Comparison of ENCODE assay signal across 9 cellular contexts in genomic region chr2:43576983-43577892, GRCh38. TPM values are rescaled to one million over a fixed set of nuclear protein-coding genes. Genes with fewer than 3 reads are reported as not detected.
A peak's percentile ranks its signal among the peaks of the same experiment; 100 is the strongest.
DNase-seq lines count a peak whose midpoint lies in the region; ATAC-seq, FAIRE-seq and TF ChIP-seq lines count a peak whose summit lies in the region.
"Had no signal": no experiment of that assay in that cellular context is flagged by ENCODE, and none has a peak within 500 bp of the region (broad histone marks: within the 10 kb centered on the region; RNA-seq: fewer than 3 reads in every experiment).

No MANE protein-coding gene starts in this region.

- no peaks in the 10 kb centered on the region for H4K20me1 ChIP-seq in endothelial cell of umbilical vein (replicated peaks; ENCODE audit: control insufficient read depth, extremely low read depth, insufficient read depth, low read length)

- CTCF ChIA-PET in endothelial cell of umbilical vein (lab: Charles Lee): interaction anchor here (0.6 to 3.3 kb wide), 35 partner anchors 10 to 1393 kb away, joined by 3 to 63 read pairs (median 4); partner anchors contain the start of genes THADA and ZFP36L2
- CTCF ChIA-PET in naive thymus-derived CD4-positive, alpha-beta T cell (lab: Charles Lee): interaction anchor here (0.6 to 2.2 kb wide), 12 partner anchors 10 to 748 kb away, joined by 3 to 16 read pairs (median 5); no protein-coding TSS in a partner anchor

- H3K4me2 ChIP-seq in endothelial cell of umbilical vein (ENCODE audit: insufficient read depth, low read length): no peak overlapping the region

- peak; percentile 96 for TF ChIP-seq CTCF in RWPE2 (IDR thresholded peaks at IDR 0.05; ENCODE audit: poor library complexity, severe bottlenecking)
- peak; percentile 60 to 66 for TF ChIP-seq CTCF in endothelial cell of umbilical vein (IDR thresholded peaks at IDR 0.05; ENCODE audit: extremely low read depth in 1 of 2, insufficient read depth in 1 of 2, low read depth in 1 of 2, low read length in 2 of 2)

- H3K27me3 ChIP-seq in RWPE2 (ENCODE audit: insufficient read depth, poor library complexity, severe bottlenecking): no peaks in the 10 kb centered on the region
- H3K27me3 ChIP-seq in endothelial cell of umbilical vein (ENCODE audit: control insufficient read depth in 2 of 2, insufficient read depth in 2 of 2, low read length in 2 of 2): no peaks in the 10 kb centered on the region
- H3K27me3 ChIP-seq in naive thymus-derived CD4-positive, alpha-beta T cell (ENCODE audit: control insufficient read depth in 2 of 2, insufficient read depth in 2 of 2, low read length in 2 of 2): no peaks in the 10 kb centered on the region

- H3K4me1 ChIP-seq in RWPE2 (ENCODE audit: insufficient read depth, poor library complexity, severe bottlenecking) (no peaks in the 10 kb centered on the region), endothelial cell of umbilical vein (ENCODE audit: control insufficient read depth, extremely low read depth, insufficient read depth, low read length) (no peaks in the 10 kb centered on the region)
- no peaks in the 10 kb centered on the region for H3K4me1 ChIP-seq in naive thymus-derived CD4-positive, alpha-beta T cell (ENCODE audit: control insufficient read depth in 2 of 2, insufficient read depth in 2 of 2, low read length in 2 of 2)

- POLR2A ChIA-PET in endothelial cell of umbilical vein (lab: Charles Lee): interaction anchor here (1.2 kb wide), 1 partner anchor 19 kb away, joined by 6 read pairs; the partner anchor contains the start of gene THADA
- POLR2A ChIA-PET in naive thymus-derived CD4-positive, alpha-beta T cell (lab: Charles Lee): interaction anchor here (0.6 to 0.7 kb wide), 3 partner anchors 16 to 1852 kb away, joined by 3 to 4 read pairs (median 3); no protein-coding TSS in a partner anchor

- no peak overlapping the region for H2AFZ ChIP-seq in endothelial cell of umbilical vein (ENCODE audit: low read depth, low read length)

- H3K9ac ChIP-seq in endothelial cell of umbilical vein (replicated peaks; ENCODE audit: extremely low read depth, insufficient read depth, low read length): no peak overlapping the region

- no TSS peak for BruUV-seq in endothelial cell of umbilical vein (replicated peaks; lab: Mats Ljungman, UMichigan)

- H3K9me3 ChIP-seq in RWPE2 (ENCODE audit: severe bottlenecking): no peaks in the 10 kb centered on the region
- H3K9me3 ChIP-seq in endothelial cell of umbilical vein (replicated peaks; ENCODE audit: control insufficient read depth, insufficient read depth, low read length): no peaks in the 10 kb centered on the region
- no peaks in the 10 kb centered on the region for H3K9me3 ChIP-seq in naive thymus-derived CD4-positive, alpha-beta T cell (ENCODE audit: control insufficient read depth in 2 of 3, low read length in 3 of 3)

- H3K4me3 ChIP-seq in RWPE2 (ENCODE audit: severe bottlenecking) (no peak overlapping the region), endothelial cell of umbilical vein (replicated peaks in 1 of 3; ENCODE audit: insufficient read depth in 1 of 3, low read depth in 1 of 3, low read length in 3 of 3) (no peak overlapping the region)
- no peak overlapping the region for H3K4me3 ChIP-seq in naive thymus-derived CD4-positive, alpha-beta T cell (ENCODE audit: low read length)

- dilution Hi-C loops in endothelial cell of umbilical vein (cut with MboI; ENCODE audit: extremely low pct_ligation_motif_present, low sequenced_read_pairs): no loop called here

- no peaks in the 10 kb centered on the region for H3K79me2 ChIP-seq in endothelial cell of umbilical vein (ENCODE audit: control insufficient read depth, insufficient read depth, low read length)

- H3K27ac ChIP-seq in RWPE2 (ENCODE audit: poor library complexity, severe bottlenecking) (no peak overlapping the region), endothelial cell of umbilical vein (ENCODE audit: insufficient read depth, low read depth, low read length) (no peak overlapping the region)
- H3K27ac ChIP-seq in naive thymus-derived CD4-positive, alpha-beta T cell (ENCODE audit: low read depth, low read length): no peak overlapping the region

- H3K9me3 Mint-ChIP-seq in naive thymus-derived CD4-positive, alpha-beta T cell: no peaks in the 10 kb centered on the region
- H3K9me3 Mint-ChIP-seq: activated naive CD8-positive, alpha-beta T cell treated with anti-CD3 and anti-CD28 coated beads, Interleukin-2, amount 10 ng/mL, durations not matched to agents 7 days and 5 days had no signal

- TF ChIP-seq POLR2A in endothelial cell of umbilical vein (IDR thresholded peaks at IDR 0.05; ENCODE audit: low read depth, low read length): no peak

- FAIRE-seq in endothelial cell of umbilical vein (lab: Jason Lieb, UNC): peak; percentile 62

- DNase-seq in NCI-H524 (lab: John Stamatoyannopoulos, UW) (peak; percentile 7 to 45), NCI-H524 treated with DMSO at 0.1 percent for 48 hours (lab: John Stamatoyannopoulos, UW) (no peak), HuH-7.5 (ENCODE audit: low spot score) (peak; percentile 12), RWPE2 (ENCODE audit: low spot score) (no peak), endothelial cell of umbilical vein (ENCODE audit: low read depth, low spot score) (peak; percentile 61)
- peak in 7 of 9 donors; percentile 15 to 54 (median 44) for DNase-seq in naive thymus-derived CD4-positive, alpha-beta T cell
- DNase-seq: activated naive CD8-positive, alpha-beta T cell treated with anti-CD3 and anti-CD28 coated beads, Interleukin-2, amount 10 ng/mL, durations not matched to agents 7 days and 5 days had no signal

- no peak for ATAC-seq in RWPE2 (ENCODE audit: low read depth)
- peak; percentile 70 for ATAC-seq in naive thymus-derived CD4-positive, alpha-beta T cell
- no peak for ATAC-seq in HG02759 (IDR thresholded peaks at IDR 0.05; ENCODE audit: unreplicated experiment)
- ATAC-seq in GM18502 (IDR thresholded peaks at IDR 0.05; ENCODE audit: poor library complexity, unreplicated experiment): no peak

- peaks cover 9 to 41% (median 31%) of the 10 kb centered on the region in 5 donors for H3K36me3 Mint-ChIP-seq in naive thymus-derived CD4-positive, alpha-beta T cell

- no peaks in the 10 kb centered on the region for H3K9me1 ChIP-seq in endothelial cell of umbilical vein (replicated peaks; ENCODE audit: control insufficient read depth, extremely low read depth, insufficient read depth, low read length)

- no peak overlapping the region for H3K27ac Mint-ChIP-seq in naive thymus-derived CD4-positive, alpha-beta T cell
- H3K27ac Mint-ChIP-seq: activated naive CD8-positive, alpha-beta T cell treated with anti-CD3 and anti-CD28 coated beads, Interleukin-2, amount 10 ng/mL, durations not matched to agents 7 days and 5 days had no signal

- peaks cover 0 to 12% (median 6%) of the 10 kb centered on the region in 7 donors for H3K4me1 Mint-ChIP-seq in naive thymus-derived CD4-positive, alpha-beta T cell

- H3K36me3 ChIP-seq in RWPE2 (ENCODE audit: low read depth): peaks cover 91% of the 10 kb centered on the region
- peaks cover 13 to 14% of the 10 kb centered on the region in 2 experiments for H3K36me3 ChIP-seq in endothelial cell of umbilical vein (ENCODE audit: control insufficient read depth in 2 of 2, extremely low read depth in 1 of 2, insufficient read depth in 2 of 2, low read length in 2 of 2)
- H3K36me3 ChIP-seq in naive thymus-derived CD4-positive, alpha-beta T cell (ENCODE audit: control insufficient read depth in 2 of 3, insufficient read depth in 3 of 3, low read length in 3 of 3): peaks cover 21 to 65% (median 25%) of the 10 kb centered on the region in 3 experiments

- no peaks in the 10 kb centered on the region for H3K27me3 Mint-ChIP-seq in naive thymus-derived CD4-positive, alpha-beta T cell
- H3K27me3 Mint-ChIP-seq: activated naive CD8-positive, alpha-beta T cell treated with anti-CD3 and anti-CD28 coated beads, Interleukin-2, amount 10 ng/mL, durations not matched to agents 7 days and 5 days had no signal

- intact Hi-C loops in endothelial cell of umbilical vein (cut with micrococcal nuclease): loop anchor here (1.0 to 5.0 kb wide), 2 partner anchors 630 to 750 kb away; no protein-coding TSS in a partner anchor
- intact Hi-C loops in naive thymus-derived CD4-positive, alpha-beta T cell (cut with micrococcal nuclease): loop anchor here (1.0 to 2.0 kb wide), 4 partner anchors 32 to 750 kb away; no protein-coding TSS in a partner anchor

- H3K4me3 Mint-ChIP-seq in naive thymus-derived CD4-positive, alpha-beta T cell: no peak overlapping the region
- H3K4me3 Mint-ChIP-seq: activated naive CD8-positive, alpha-beta T cell treated with anti-CD3 and anti-CD28 coated beads, Interleukin-2, amount 10 ng/mL, durations not matched to agents 7 days and 5 days had no signal

TF ChIP-seq in endothelial cell of umbilical vein, 7 proteins besides CTCF, POLR2A, EP300 and RAD21:
- no peak for TF ChIP-seq POLR2AphosphoS5 (IDR thresholded peaks at IDR 0.05; ENCODE audit: insufficient read depth, low read depth, low read length)
- no peak for TF ChIP-seq MYC (IDR thresholded peaks at IDR 0.05; ENCODE audit: low read depth, low read length)

RNA-seq across cellular contexts. Expression of gene THADA, which starts 18.6 kb away (rescaled TPM):
- total RNA-seq in endothelial cell of umbilical vein: 23.7 and 25.3 TPM in 2 replicates
- 22.3 and 22.6 TPM in 2 replicates for polyA plus RNA-seq in endothelial cell of umbilical vein
- polyA plus RNA-seq in endothelial cell of umbilical vein (2011; cell fraction: cytosol; rRNA removed): 16.7 and 17.6 TPM in 2 replicates
- 50.6 and 64.3 TPM in 2 replicates for polyA plus RNA-seq in endothelial cell of umbilical vein (2011; cell fraction: nucleus; rRNA removed)
- 15.7 and 18.7 TPM in 2 replicates for polyA plus RNA-seq in endothelial cell of umbilical vein (2012)
- polyA minus RNA-seq in endothelial cell of umbilical vein: 111 and 127 TPM in 2 replicates
- polyA minus RNA-seq in endothelial cell of umbilical vein (2011; cell fraction: cytosol; rRNA and poly(A)+ RNA removed): 16.0 TPM
- polyA minus RNA-seq in endothelial cell of umbilical vein (2011; cell fraction: nucleus; rRNA and poly(A)+ RNA removed): 83.8 and 129 TPM in 2 replicates
- 10 to 100 TPM; 34.1 to 43.0 (median 41.0) TPM for total RNA-seq in naive thymus-derived CD4-positive, alpha-beta T cell
- 10 to 100 TPM; 11.7 to 22.2 TPM for polyA plus RNA-seq in naive thymus-derived CD4-positive, alpha-beta T cell

RNA-seq across cellular contexts. Expression of gene PLEKHH2, which starts 59.8 kb away (rescaled TPM):
- 0.58 and 1.1 TPM in 2 replicates for total RNA-seq in endothelial cell of umbilical vein
- polyA plus RNA-seq in endothelial cell of umbilical vein: 0.35 and 0.41 TPM in 2 replicates
- polyA plus RNA-seq in endothelial cell of umbilical vein (2011; cell fraction: cytosol; rRNA removed): 0.19 and 0.32 TPM in 2 replicates
- 4.8 and 5.1 TPM in 2 replicates for polyA plus RNA-seq in endothelial cell of umbilical vein (2011; cell fraction: nucleus; rRNA removed)
- polyA plus RNA-seq in endothelial cell of umbilical vein (2012): 0.86 and 0.97 TPM in 2 replicates
- polyA minus RNA-seq in endothelial cell of umbilical vein: 0.89 and 1.7 TPM in 2 replicates
- polyA minus RNA-seq in endothelial cell of umbilical vein (2011; cell fraction: cytosol; rRNA and poly(A)+ RNA removed): not detected
- 0.77 and 1.9 TPM in 2 replicates for polyA minus RNA-seq in endothelial cell of umbilical vein (2011; cell fraction: nucleus; rRNA and poly(A)+ RNA removed)
- total RNA-seq in naive thymus-derived CD4-positive, alpha-beta T cell: 1 to 10 TPM in 4 of 5 experiments, under 1 TPM in 1; 0.02 to 2.8 (median 2.0) TPM
- polyA plus RNA-seq in naive thymus-derived CD4-positive, alpha-beta T cell: under 1 TPM in 1 of 2 donors, not detected in 1; 0.33 TPM

Comparison
In these comparisons a context has a peak if more than half of its experiments do, and no peak if none do; other contexts are left out.
1. DNase-seq: peak in NCI-H524 (2 of 2), HuH-7.5 (single experiment), endothelial cell of umbilical vein (single experiment) and naive thymus-derived CD4-positive, alpha-beta T cell (7 of 9); none in NCI-H524 treated with DMSO at 0.1 percent for 48 hours (single experiment) and RWPE2 (single experiment).